ENCODE assay signal across 8 cellular contexts in the genomic region with DNA sequence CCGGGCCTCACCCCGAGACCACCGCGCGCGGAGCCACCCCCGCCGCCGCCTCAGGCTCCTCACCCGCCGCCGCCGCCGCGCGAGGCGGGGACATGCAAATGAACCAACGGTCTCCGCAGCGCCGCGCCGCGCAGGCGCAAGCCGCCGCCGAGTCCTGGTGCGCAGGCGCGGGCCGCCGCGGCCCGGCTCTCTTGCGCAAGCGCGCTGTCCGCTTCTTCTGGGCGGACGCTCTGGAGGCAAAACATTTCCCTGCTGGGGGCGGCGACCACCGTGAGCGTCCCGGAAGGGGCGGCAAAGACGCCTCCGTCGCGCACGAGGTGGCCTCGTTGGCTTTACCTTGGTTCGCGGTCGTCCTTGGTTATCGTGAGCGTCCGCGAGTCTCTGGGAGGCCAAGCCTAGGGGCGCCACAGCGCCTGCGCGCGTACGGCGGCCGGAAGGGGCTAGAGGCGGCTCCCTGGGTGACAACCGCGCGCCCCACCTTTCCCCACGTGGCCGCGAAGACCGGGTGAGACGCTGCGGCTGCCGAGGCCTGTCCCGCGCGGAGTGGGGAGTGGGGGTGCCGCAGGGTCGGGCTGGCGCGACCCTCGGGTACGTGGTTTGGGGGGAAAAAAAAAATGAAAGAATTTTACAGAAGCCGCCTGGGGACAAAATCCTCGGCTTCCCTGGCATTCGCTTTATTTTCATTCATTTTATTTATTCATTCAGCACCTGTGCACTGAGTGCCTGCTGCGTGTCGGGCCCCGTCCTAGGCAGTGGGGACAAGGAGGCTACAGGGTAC. TPM values are rescaled to one million over a fixed set of nuclear protein-coding genes. Genes with fewer than 3 reads are reported as not detected.
DNase-seq lines count a peak whose midpoint lies in the region; TF ChIP-seq lines count a peak whose summit lies in the region.

Gene ARMC6, plus strand, starts transcription at position 178 of the 778 bp plus-strand sequence. CDS start 607 bp downstream, outside the sequence.
Gene SUGP2, minus strand, starts transcription at position 92 of the 778 bp plus-strand sequence. CDS start 2,446 bp downstream, outside the sequence.

- H3K27me3 ChIP-seq in HAP-1 (ENCODE audit: low read depth) (no peaks in the 10 kb centered on the region), MM.1S (replicated peaks; ENCODE audit: insufficient read depth, low read length) (no peaks in the 10 kb centered on the region), SJCRH30 (no peaks in the 10 kb centered on the region), neural progenitor cell (no peaks in the 10 kb centered on the region), stomach (no peaks in the 10 kb centered on the region)

- H3K9ac ChIP-seq in ES-I3 (ENCODE audit: low read depth, low read length) (peak within 1 kb of the TSS; percentile 89), MM.1S (ENCODE audit: low read length) (peak within 1 kb of the TSS; percentile 95), neural progenitor cell (peak within 1 kb of the TSS; percentile 88)

- peaks cover 5% of the 10 kb centered on the region for H3K9me3 Mint-ChIP-seq in neural progenitor cell

- peak; percentile 86 to 87 for DNase-seq in HAP-1 (ENCODE audit: low spot score in 2 of 2)
- DNase-seq in MM.1S = peak; percentile 92
- peak; percentile 84 to 90 for DNase-seq in SJCRH30
- peak; percentile 83 for DNase-seq in activated gamma-delta T cell treated with Interleukin-2 at 50 U/mL for 16 hours
- peak; percentile 80 to 95 for DNase-seq in foreskin fibroblast
- peak; percentile 96 for DNase-seq in neural progenitor cell (ENCODE audit: low spot score)
- DNase-seq in stomach = peak; percentile 88

- peak within 1 kb of the TSS; percentile 89 for H3K27ac ChIP-seq in MM.1S (ENCODE audit: low read length)
- peak within 1 kb of the TSS; percentile 75 for H3K27ac ChIP-seq in SJCRH30
- peak within 1 kb of the TSS; percentile 93 for H3K27ac ChIP-seq in neural progenitor cell
- H3K27ac ChIP-seq in stomach = peak within 1 kb of the TSS; percentile 92 to 96 (median 94)

- TF ChIP-seq CTCF in MM.1S (IDR thresholded peaks at IDR 0.05; ENCODE audit: low read length) (no peak), foreskin fibroblast (IDR thresholded peaks at IDR 0.05; ENCODE audit: low read depth, low read length) (no peak), neural progenitor cell (IDR thresholded peaks at IDR 0.05) (no peak), stomach (IDR thresholded peaks at IDR 0.05) (peak in 2 of 7 experiments; percentile 10 to 11)

- peaks cover 3% of the 10 kb centered on the region for H3K27me3 Mint-ChIP-seq in neural progenitor cell (ENCODE audit: insufficient read depth, low read depth)

- H3K4me2 ChIP-seq in MM.1S (ENCODE audit: low read depth, low read length) = peak within 1 kb of the TSS; percentile 94
- peak within 1 kb of the TSS; percentile 96 for H3K4me2 ChIP-seq in neural progenitor cell

- no peak for TF ChIP-seq EP300 in stomach (IDR thresholded peaks at IDR 0.05)

- 0 to 2% (median 0%) methylated on average over 34 to 94 of the region's 94 CpGs for WGBS in stomach, 5 donors

- TF ChIP-seq POLR2A in stomach (IDR thresholded peaks at IDR 0.05) = no peak

- H3K4me1 ChIP-seq in ES-I3 (ENCODE audit: insufficient read depth, low read length) = no peaks in the 10 kb centered on the region; the same call in 1 of the 2 replicates
- H3K4me1 ChIP-seq in HAP-1 = peaks cover 8% of the 10 kb centered on the region; the same call in 1 of the 2 replicates
- peaks cover 3% of the 10 kb centered on the region; the same call in 1 of the 2 replicates for H3K4me1 ChIP-seq in MM.1S (ENCODE audit: low read length)
- no peaks in the 10 kb centered on the region for H3K4me1 ChIP-seq in SJCRH30
- H3K4me1 ChIP-seq in neural progenitor cell = peaks cover 4% of the 10 kb centered on the region
- H3K4me1 ChIP-seq in stomach = peaks cover 20 to 50% (median 35%) of the 10 kb centered on the region in 4 donors

- H4K20me1 ChIP-seq in MM.1S (ENCODE audit: insufficient read depth, low read length) = no peaks in the 10 kb centered on the region
- peaks cover 52% of the 10 kb centered on the region for H4K20me1 ChIP-seq in neural progenitor cell (ENCODE audit: low read depth)

- peaks cover 11% of the 10 kb centered on the region; the same call in 1 of the 2 replicates for H3K9me3 ChIP-seq in ES-I3 (ENCODE audit: control insufficient read depth, insufficient read depth, low read length)
- peaks cover 7% of the 10 kb centered on the region for H3K9me3 ChIP-seq in HAP-1
- H3K9me3 ChIP-seq in MM.1S (replicated peaks; ENCODE audit: insufficient read depth, low read length) = no peaks in the 10 kb centered on the region
- no peaks in the 10 kb centered on the region; the same call in 1 of the 2 replicates for H3K9me3 ChIP-seq in SJCRH30 (replicated peaks)
- peaks cover 7% of the 10 kb centered on the region for H3K9me3 ChIP-seq in neural progenitor cell (ENCODE audit: low read depth)
- no peaks in the 10 kb centered on the region for H3K9me3 ChIP-seq in stomach

- peaks cover 23% of the 10 kb centered on the region for H3K36me3 Mint-ChIP-seq in neural progenitor cell

- H3K4me3 ChIP-seq in HAP-1 = peak within 1 kb of the TSS; percentile 84
- H3K4me3 ChIP-seq in MM.1S (ENCODE audit: low read length) = peak within 1 kb of the TSS; percentile 70
- peak within 1 kb of the TSS; percentile 77 for H3K4me3 ChIP-seq in SJCRH30
- H3K4me3 ChIP-seq in foreskin fibroblast (ENCODE audit: low read depth in 1 of 2, low read length in 2 of 2) = peak within 1 kb of the TSS; percentile 86 to 89
- H3K4me3 ChIP-seq in neural progenitor cell = peak within 1 kb of the TSS; percentile 98
- H3K4me3 ChIP-seq in stomach = peak within 1 kb of the TSS; percentile 92 to 97 (median 95)

- peak within 1 kb of the TSS; percentile 99 for H3K4me3 Mint-ChIP-seq in neural progenitor cell

- intact Hi-C loops in stomach (cut with DNase I; ENCODE audit: low total_unique reads) = no loop called here

- H2AFZ ChIP-seq in MM.1S (ENCODE audit: low read length) (peak within 1 kb of the TSS; percentile 78), neural progenitor cell (replicated peaks) (peak within 1 kb of the TSS; percentile 99)

- no peaks in the 10 kb centered on the region for H3K9me2 ChIP-seq in MM.1S (replicated peaks; ENCODE audit: insufficient read depth, low read length)

- H3K4me1 Mint-ChIP-seq in neural progenitor cell = peaks cover 18% of the 10 kb centered on the region

- H3F3A ChIP-seq in MM.1S (ENCODE audit: insufficient read depth, low read length) = peaks cover 6% of the 10 kb centered on the region; the same call in 1 of the 2 replicates
- peaks cover 23% of the 10 kb centered on the region for H3F3A ChIP-seq in neural progenitor cell (ENCODE audit: low read depth)

- peak within 1 kb of the TSS; percentile 93 for H3K27ac Mint-ChIP-seq in neural progenitor cell

- H3K36me3 ChIP-seq in ES-I3 (ENCODE audit: insufficient read depth, low read length) (peaks cover 12% of the 10 kb centered on the region), HAP-1 (replicated peaks) (peaks cover 47% of the 10 kb centered on the region), MM.1S (replicated peaks; ENCODE audit: insufficient read depth, low read length) (0 out of 2 replicates have a peak, but pooled peaks cover 5% of the 10 kb centered on the region), SJCRH30 (peaks cover 26% of the 10 kb centered on the region), neural progenitor cell (no peaks in the 10 kb centered on the region), stomach (peaks cover 14 to 38% (median 28%) of the 10 kb centered on the region in 4 donors)

- in situ Hi-C loops in HAP-1 (cut with MboI; ENCODE audit: low sequenced_read_pairs) = no loop called here

- peaks cover 88% of the 10 kb centered on the region for H3K79me2 ChIP-seq in MM.1S (ENCODE audit: low read length)
- peaks cover 90% of the 10 kb centered on the region for H3K79me2 ChIP-seq in neural progenitor cell (ENCODE audit: low read depth)

RNA-seq across cellular contexts. Expression of gene ARMC6, which starts in this region (rescaled TPM):
- total RNA-seq in SJCRH30 (2014; rRNA removed; shearing (Covaris generic)) = 48.6 and 55.6 TPM in 2 replicates
- 18.1 and 35.0 TPM in 2 replicates for total RNA-seq in neural progenitor cell (ENCODE audit: low replicate concordance)
- total RNA-seq in stomach = 10 to 100 TPM in 4 of 5 donors, 1 to 10 TPM in 1; 7.0 to 63.8 (median 32.2) TPM
- polyA plus RNA-seq in stomach = 10 to 100 TPM; 17.4 to 22.8 (median 19.4) TPM

RNA-seq across cellular contexts. Expression of gene SUGP2, which starts in this region (rescaled TPM):
- 47.7 and 57.4 TPM in 2 replicates for total RNA-seq in SJCRH30 (2014; rRNA removed; shearing (Covaris generic))
- 123 and 125 TPM in 2 replicates for total RNA-seq in neural progenitor cell (ENCODE audit: low replicate concordance)
- 100 to 1,000 TPM in 1 of 5 donors, 10 to 100 TPM in 4; 51.7 to 104 (median 62.4) TPM for total RNA-seq in stomach
- 10 to 100 TPM; 21.5 to 40.0 (median 28.1) TPM for polyA plus RNA-seq in stomach

Comparison
In these comparisons a context has a peak if more than half of its experiments do, and no peak if none do; other contexts are left out.
1. Peak in every context shown above with its lines: DNase-seq, H3K4me3 ChIP-seq and H3K27ac ChIP-seq.